In genomic region chr6:52317841-52318581, GRCh38 we compare ENCODE assay signal across 8 cellular contexts. TPM values are rescaled to one million over a fixed set of nuclear protein-coding genes. Genes with fewer than 3 reads are reported as not detected.
DNase-seq lines count a peak whose midpoint lies in the region; ATAC-seq and TF ChIP-seq lines count a peak whose summit lies in the region.

No MANE protein-coding gene starts in this region.

- H3K4me3 ChIP-seq in fibroblast of mammary gland (ENCODE audit: control insufficient read depth, low read depth, low read length): no peak overlapping the region
- H3K4me3 ChIP-seq in CD8-positive, alpha-beta T cell (ENCODE audit: low read depth, low read length): no peak overlapping the region
- no peak overlapping the region for H3K4me3 ChIP-seq in ovary

- DNase-seq in H4 (ENCODE audit: low spot score): peak; percentile 43
- DNase-seq in M059J (ENCODE audit: low read depth): peak; percentile 67
- peak; percentile 64 for DNase-seq in fibroblast of mammary gland (ENCODE audit: low read depth)
- DNase-seq in CD8-positive, alpha-beta T cell: no peak
- no peak for DNase-seq in activated naive CD4-positive, alpha-beta T cell (lab: John Stamatoyannopoulos, UW)
- DNase-seq in activated gamma-delta T cell treated with Interleukin-2 at 50 U/mL for 16 hours: no peak
- no peak for DNase-seq in ovary

- CTCF ChIA-PET in CD8-positive, alpha-beta T cell (lab: Charles Lee): interaction anchor here (1.6 kb wide), 1 partner anchor 9 kb away, joined by 4 read pairs; no protein-coding TSS in a partner anchor

- ATAC-seq in GM18499 (IDR thresholded peaks at IDR 0.05; ENCODE audit: insufficient read depth, unreplicated experiment): peak; percentile 94
- ATAC-seq in CD8-positive, alpha-beta T cell: no peak

- H3K4me3 Mint-ChIP-seq in CD8-positive, alpha-beta T cell: no peak overlapping the region

- no peak for TF ChIP-seq CTCF in fibroblast of mammary gland (conservative IDR thresholded peaks at IDR 0.05; ENCODE audit: control insufficient read depth, insufficient read depth, low read depth, low read length)
- no peak for TF ChIP-seq CTCF in CD8-positive, alpha-beta T cell (IDR thresholded peaks at IDR 0.05)
- no peak for TF ChIP-seq CTCF in ovary (IDR thresholded peaks at IDR 0.05)

- 12 to 18% (median 17%) methylated on average over 4 of the region's 4 CpGs for WGBS in ovary, 3 donors

- peaks cover 8% of the 10 kb centered on the region for H3K4me1 ChIP-seq in CD8-positive, alpha-beta T cell (ENCODE audit: insufficient read depth, low read length)
- peaks cover 2% of the 10 kb centered on the region for H3K4me1 ChIP-seq in ovary (ENCODE audit: insufficient read depth)

- POLR2A ChIA-PET in CD8-positive, alpha-beta T cell (lab: Charles Lee): no interaction called here

- no peak overlapping the region for H3K27ac Mint-ChIP-seq in CD8-positive, alpha-beta T cell

- H3K27ac ChIP-seq in CD8-positive, alpha-beta T cell (ENCODE audit: low read depth, low read length): no peak overlapping the region
- H3K27ac ChIP-seq in ovary: no peak overlapping the region

- no peak for TF ChIP-seq POLR2A in ovary (IDR thresholded peaks at IDR 0.05)

- H3K9me3 Mint-ChIP-seq in CD8-positive, alpha-beta T cell: no peaks in the 10 kb centered on the region

- H3K4me1 Mint-ChIP-seq in CD8-positive, alpha-beta T cell (ENCODE audit: low read depth): peaks cover 21% of the 10 kb centered on the region

- H3K9me3 ChIP-seq in CD8-positive, alpha-beta T cell (ENCODE audit: low read length): no peaks in the 10 kb centered on the region
- no peaks in the 10 kb centered on the region for H3K9me3 ChIP-seq in ovary

- no peaks in the 10 kb centered on the region for H3K27me3 Mint-ChIP-seq in CD8-positive, alpha-beta T cell (ENCODE audit: low read depth)

- no peaks in the 10 kb centered on the region for H3K27me3 ChIP-seq in CD8-positive, alpha-beta T cell (ENCODE audit: insufficient read depth, low read length)
- no peaks in the 10 kb centered on the region for H3K27me3 ChIP-seq in ovary

- H3K36me3 ChIP-seq in CD8-positive, alpha-beta T cell (ENCODE audit: insufficient read depth, low read length): no peaks in the 10 kb centered on the region
- H3K36me3 ChIP-seq in ovary: no peaks in the 10 kb centered on the region

- intact Hi-C loops in CD8-positive, alpha-beta T cell (cut with DNase I, micrococcal nuclease): loop anchor here in 1 of 2 experiments (2.0 kb wide), 1 partner anchor 15 kb away; no protein-coding TSS in a partner anchor
- intact Hi-C loops in ovary (cut with DNase I): no loop called here

- H3K36me3 Mint-ChIP-seq in CD8-positive, alpha-beta T cell: no peaks in the 10 kb centered on the region

- no peak for TF ChIP-seq EP300 in ovary (IDR thresholded peaks at IDR 0.05)

RNA-seq across cellular contexts. Expression of gene MCM3, which starts 33.5 kb away (rescaled TPM):
- total RNA-seq in H4 (2014; rRNA removed; shearing (Covaris generic)): 157 and 161 TPM in 2 replicates
- total RNA-seq in M059J (2014; rRNA removed; shearing (Covaris generic)): 135 and 211 TPM in 2 replicates
- 1 to 10 TPM; 6.2 to 6.8 TPM for total RNA-seq in CD8-positive, alpha-beta T cell
- 10 to 100 TPM; 25.5 to 41.8 (median 37.1) TPM for total RNA-seq in ovary
- polyA plus RNA-seq in ovary: 10 to 100 TPM; 34.3 to 43.8 TPM

RNA-seq across cellular contexts. Expression of gene PAQR8, which starts 43.9 kb away (rescaled TPM):
- 3.8 and 4.5 TPM in 2 replicates for total RNA-seq in H4 (2014; rRNA removed; shearing (Covaris generic))
- 4.9 and 9.9 TPM in 2 replicates for total RNA-seq in M059J (2014; rRNA removed; shearing (Covaris generic))
- total RNA-seq in CD8-positive, alpha-beta T cell: 1 to 10 TPM; 1.8 to 2.2 TPM
- 10 to 100 TPM; 13.2 to 33.6 (median 24.0) TPM for total RNA-seq in ovary
- polyA plus RNA-seq in ovary: 10 to 100 TPM; 15.2 to 24.1 TPM

Comparison
In these comparisons a context has a peak if more than half of its experiments do, and no peak if none do; other contexts are left out.
1. DNase-seq: peak in H4 (single experiment), M059J (single experiment) and fibroblast of mammary gland (single experiment); none in CD8-positive, alpha-beta T cell (0 of 7), activated naive CD4-positive, alpha-beta T cell (0 of 4), activated gamma-delta T cell treated with Interleukin-2 at 50 U/mL for 16 hours (single experiment) and ovary (0 of 5).